In genomic region chr6:14502551-14502950, GRCh38 we compare ENCODE assay signal across 21 cellular contexts.
DNase-seq lines count a peak whose midpoint lies in the region; ATAC-seq, FAIRE-seq and TF ChIP-seq lines count a peak whose summit lies in the region.
"Had no signal": no experiment of that assay in that cellular context is flagged by ENCODE, and none has a peak within 500 bp of the region (broad histone marks: within the 10 kb centered on the region; RNA-seq: fewer than 3 reads in every experiment).

No MANE protein-coding gene starts in this region.

- H3K4me1 ChIP-seq in K562 (replicated peaks in 1 of 2; ENCODE audit: control insufficient read depth in 2 of 2, insufficient read depth in 2 of 2, low read length in 2 of 2): peaks cover 13 to 16% of the 10 kb centered on the region in 2 experiments
- H3K4me1 ChIP-seq: adrenal gland had no signal

- TF ChIP-seq CTCF in K562 (IDR thresholded peaks at IDR 0.05 in 2 of 3, conservative IDR thresholded peaks at IDR 0.05 in 1 of 3; ENCODE audit: insufficient read depth in 2 of 3, low read depth in 1 of 3, low read length in 3 of 3) (no peak), neural crest cell (conservative IDR thresholded peaks at IDR 0.05) (no peak)

- peak overlapping the region in 1 of 2 experiments; percentile 45; a peak in 1 of 4 replicates for H3K9ac ChIP-seq in K562 (ENCODE audit: insufficient read depth in 1 of 2, low read depth in 2 of 2, low read length in 2 of 2)

- no peaks in the 10 kb centered on the region for H3K79me2 ChIP-seq in K562 (ENCODE audit: control insufficient read depth, insufficient read depth, low read length)

- H3K4me3 ChIP-seq in K562 (no peak overlapping the region), H7 (ENCODE audit: insufficient read depth, low read depth, low read length) (no peak overlapping the region)
- H3K4me3 ChIP-seq: adrenal gland, GM12878 had no signal

- ATAC-seq in K562: peak; percentile 82
- ATAC-seq: GM12878 had no signal

- FAIRE-seq in K562 (lab: Jason Lieb, UNC): no peak
- FAIRE-seq: colon, endothelial cell of umbilical vein, GM12878 had no signal

- no TSS peak for BruUV-seq in K562 (replicated peaks; lab: Mats Ljungman, UMichigan)

- in situ Hi-C loops in K562 (cut with MboI): no loop called here

- H4K20me1 ChIP-seq in K562 (replicated peaks; ENCODE audit: control insufficient read depth, insufficient read depth, low read length): no peaks in the 10 kb centered on the region

- no peak overlapping the region for H3K4me3 Mint-ChIP-seq in activated CD4-positive, alpha-beta T cell treated with anti-CD3 and anti-CD28 coated beads, Interleukin-2, amount 10 ng/mL, durations not matched to agents 7 days and 5 days
- H3K4me3 Mint-ChIP-seq in neural crest cell: no peak overlapping the region
- H3K4me3 Mint-ChIP-seq: CD4-positive, CD25-positive, alpha-beta regulatory T cell; naive B cell had no signal

- H3K36me3 ChIP-seq in K562 (ENCODE audit: control insufficient read depth, insufficient read depth, low read length): no peaks in the 10 kb centered on the region
- H3K36me3 ChIP-seq in H7 (replicated peaks; ENCODE audit: control insufficient read depth, insufficient read depth, low read length): no peaks in the 10 kb centered on the region
- H3K36me3 ChIP-seq: adrenal gland had no signal

- 17% methylated on average over 6 of the region's 6 CpGs for WGBS in K562 (ENCODE audit: insufficient coverage, low coverage, missing lambda C conversion rate)

- no peak for TF ChIP-seq EP300 in K562 (IDR thresholded peaks at IDR 0.05; ENCODE audit: low read length)

- POLR2A ChIA-PET in activated CD4-positive, alpha-beta T cell treated with anti-CD3 and anti-CD28 coated beads, Interleukin-2, amount 10 ng/mL, durations not matched to agents 7 days and 5 days (lab: Charles Lee): no interaction called here
- POLR2A ChIA-PET in K562 (lab: Yijun Ruan, JAX): interaction anchor here (0.9 kb wide), 1 partner anchor 13 kb away, joined by 3 read pairs; no protein-coding TSS in a partner anchor

- H3K9me3 Mint-ChIP-seq in activated CD4-positive, alpha-beta T cell treated with anti-CD3 and anti-CD28 coated beads, Interleukin-2, amount 10 ng/mL, durations not matched to agents 7 days and 5 days: peaks cover 3% of the 10 kb centered on the region
- no peaks in the 10 kb centered on the region for H3K9me3 Mint-ChIP-seq in neural crest cell

- no peak overlapping the region for H3K4me2 ChIP-seq in K562 (ENCODE audit: insufficient read depth, low read length)

- H3K27ac ChIP-seq in K562 (ENCODE audit: extremely low read depth, low read depth, low read length): no peak overlapping the region
- H3K27ac ChIP-seq: adrenal gland had no signal

- no peak for TF ChIP-seq RAD21 in K562 (CRISPR knock-in tag; conservative IDR thresholded peaks at IDR 0.05 in 1 of 2, IDR thresholded peaks at IDR 0.05 in 1 of 2)

- no peaks in the 10 kb centered on the region for H3K9me1 ChIP-seq in K562 (ENCODE audit: control insufficient read depth, insufficient read depth, low read length)

- peak; percentile 8 to 20 for DNase-seq in activated CD4-positive, alpha-beta T cell treated with anti-CD3 and anti-CD28 coated beads, Interleukin-2, amount 50 U/mL, for 48 hours
- no peak for DNase-seq in activated CD4-positive, alpha-beta T cell treated with anti-CD3 and anti-CD28 coated beads, Interleukin-2, amount 10 ng/mL, durations not matched to agents 7 days and 5 days
- peak; percentile 48 for DNase-seq in HT1080 (ENCODE audit: low read depth)
- DNase-seq in K562 (ENCODE audit: extremely low read depth in 1 of 4, low spot score in 3 of 4): peak in 2 of 4 experiments; percentile 55 to 77
- no peak for DNase-seq in neural crest cell (ENCODE audit: low read depth, low spot score)
- DNase-seq in stimulated activated naive CD4-positive, alpha-beta T cell treated with Interleukin-2 at 50 U/mL for 16 hours (lab: John Stamatoyannopoulos, UW): no peak
- DNase-seq in NK-92 treated with Interleukin-12 subunit alpha and Interleukin-12 subunit beta, amount 100 ng/mL, for 24 hours (lab: John Stamatoyannopoulos, UW): no peak
- no peak for DNase-seq in H7
- DNase-seq: activated CD4-positive, CD25-positive, alpha-beta regulatory T cell treated with anti-CD3 and anti-CD28 coated beads, Interleukin-2, amount 50 U/mL, for 72 hours; CD4-positive, CD25-positive, alpha-beta regulatory T cell; glutamatergic neuron; naive B cell; NCI-H187; SIG-M5; stimulated activated CD4-positive, alpha-beta T cell treated with anti-CD3 and anti-CD28 coated beads, Interleukin-12 subunit alpha, Interleukin-12 subunit beta, amount 100 ng/mL, for 4 hours; T-helper 2 cell had no signal

- CTCF ChIA-PET in activated CD4-positive, alpha-beta T cell treated with anti-CD3 and anti-CD28 coated beads, Interleukin-2, amount 10 ng/mL, durations not matched to agents 7 days and 5 days (lab: Charles Lee): no interaction called here
- CTCF ChIA-PET in K562 (lab: Yijun Ruan, JAX; ENCODE audit: low intra/inter-chr PET ratio): no interaction called here

- H3K27ac Mint-ChIP-seq in activated CD4-positive, alpha-beta T cell treated with anti-CD3 and anti-CD28 coated beads, Interleukin-2, amount 10 ng/mL, durations not matched to agents 7 days and 5 days: no peak overlapping the region
- peak overlapping the region; percentile 16 for H3K27ac Mint-ChIP-seq in neural crest cell (ENCODE audit: unreplicated experiment)
- H3K27ac Mint-ChIP-seq: CD4-positive, CD25-positive, alpha-beta regulatory T cell; progenitor cell of endocrine pancreas had no signal

- no peak for TF ChIP-seq POLR2A in K562 (conservative IDR thresholded peaks at IDR 0.05)

- intact Hi-C loops in K562 (cut with micrococcal nuclease): no loop called here

- H3K36me3 Mint-ChIP-seq in activated CD4-positive, alpha-beta T cell treated with anti-CD3 and anti-CD28 coated beads, Interleukin-2, amount 10 ng/mL, durations not matched to agents 7 days and 5 days (ENCODE audit: low read depth): no peaks in the 10 kb centered on the region
- H3K36me3 Mint-ChIP-seq in neural crest cell (ENCODE audit: low read depth): no peaks in the 10 kb centered on the region
- H3K36me3 Mint-ChIP-seq: CD4-positive, CD25-positive, alpha-beta regulatory T cell had no signal

- peaks cover 13% of the 10 kb centered on the region for H3K4me1 Mint-ChIP-seq in activated CD4-positive, alpha-beta T cell treated with anti-CD3 and anti-CD28 coated beads, Interleukin-2, amount 10 ng/mL, durations not matched to agents 7 days and 5 days
- H3K4me1 Mint-ChIP-seq in neural crest cell: peaks cover 54% of the 10 kb centered on the region

- H3K27me3 ChIP-seq in K562 (ENCODE audit: control insufficient read depth in 2 of 2, insufficient read depth in 2 of 2, low read length in 2 of 2) (no peaks in the 10 kb centered on the region), H7 (ENCODE audit: control insufficient read depth, insufficient read depth, low read length) (no peaks in the 10 kb centered on the region)
- H3K27me3 ChIP-seq: adrenal gland had no signal

- no peaks in the 10 kb centered on the region for H3K27me3 Mint-ChIP-seq in activated CD4-positive, alpha-beta T cell treated with anti-CD3 and anti-CD28 coated beads, Interleukin-2, amount 10 ng/mL, durations not matched to agents 7 days and 5 days
- H3K27me3 Mint-ChIP-seq in neural crest cell (ENCODE audit: low read depth): no peaks in the 10 kb centered on the region
- H3K27me3 Mint-ChIP-seq: naive B cell, progenitor cell of endocrine pancreas had no signal

- peak overlapping the region; percentile 3 for H2AFZ ChIP-seq in K562 (ENCODE audit: low read depth, low read length)

- no peaks in the 10 kb centered on the region for H3K9me3 ChIP-seq in K562 (replicated peaks; ENCODE audit: control insufficient read depth, insufficient read depth, low read depth, low read length)
- H3K9me3 ChIP-seq: adrenal gland had no signal

TF ChIP-seq in K562, 482 proteins besides CTCF, POLR2A, EP300 and RAD21 (continues in another document):
- TF ChIP-seq CXXC5 (CRISPR knock-in tag; IDR thresholded peaks at IDR 0.05) (0 out of 2 replicates have a peak, but pooled peaks have one; percentile 18), PCBP1 (IDR thresholded peaks at IDR 0.05; ENCODE audit: low read depth, low read length, poor library complexity, severe bottlenecking) (no peak), E2F5 (CRISPR knock-in tag; IDR thresholded peaks at IDR 0.05) (no peak), ZNF347 (CRISPR knock-in tag; IDR thresholded peaks at IDR 0.05; ENCODE audit: low read depth) (no peak), KLF6 (CRISPR knock-in tag; IDR thresholded peaks at IDR 0.05; ENCODE audit: borderline replicate concordance) (no peak)

Comparison
In these comparisons a context has a peak if more than half of its experiments do, and no peak if none do; other contexts are left out.
1. DNase-seq: peak in activated CD4-positive, alpha-beta T cell treated with anti-CD3 and anti-CD28 coated beads, Interleukin-2, amount 50 U/mL, for 48 hours (2 of 2) and HT1080 (single experiment); none in activated CD4-positive, alpha-beta T cell treated with anti-CD3 and anti-CD28 coated beads, Interleukin-2, amount 10 ng/mL, durations not matched to agents 7 days and 5 days (single experiment), neural crest cell (single experiment), stimulated activated naive CD4-positive, alpha-beta T cell treated with Interleukin-2 at 50 U/mL for 16 hours (single experiment), NK-92 treated with Interleukin-12 subunit alpha and Interleukin-12 subunit beta, amount 100 ng/mL, for 24 hours (single experiment) and H7 (single experiment).